8 cellular contexts compared by ENCODE assay signal in genomic region chr10:61901829-61902447, GRCh38. TPM values are rescaled to one million over a fixed set of nuclear protein-coding genes. Genes with fewer than 3 reads are reported as not detected.
DNase-seq lines count a peak whose midpoint lies in the region; ATAC-seq and TF ChIP-seq lines count a peak whose summit lies in the region.

No MANE protein-coding gene starts in this region.

- peaks cover 47% of the 10 kb centered on the region for H3K4me1 Mint-ChIP-seq in activated CD4-positive, alpha-beta T cell treated with anti-CD3 and anti-CD28 coated beads for 36 hours
- H3K4me1 Mint-ChIP-seq in naive thymus-derived CD8-positive, alpha-beta T cell = peaks cover 12 to 58% (median 48%) of the 10 kb centered on the region in 4 donors

- H3K4me3 ChIP-seq in SK-N-MC = peak overlapping the region; percentile 92
- peak overlapping the region; percentile 75 for H3K4me3 ChIP-seq in epithelial cell of proximal tubule (ENCODE audit: low read depth, low read length)

- no peak for ATAC-seq in activated CD4-positive, alpha-beta T cell treated with anti-CD3 and anti-CD28 coated beads for 36 hours
- no peak for ATAC-seq in naive thymus-derived CD8-positive, alpha-beta T cell
- no peak for ATAC-seq in HG03039 (IDR thresholded peaks at IDR 0.05; ENCODE audit: unreplicated experiment)
- ATAC-seq in GM19397 (IDR thresholded peaks at IDR 0.05; ENCODE audit: unreplicated experiment) = no peak

- H3K9ac ChIP-seq in SK-N-MC (ENCODE audit: insufficient read length) = peak overlapping the region; percentile 69

- no peaks in the 10 kb centered on the region for H3K27me3 Mint-ChIP-seq in activated CD4-positive, alpha-beta T cell treated with anti-CD3 and anti-CD28 coated beads for 36 hours
- H3K27me3 Mint-ChIP-seq in naive thymus-derived CD8-positive, alpha-beta T cell = peaks cover 0 to 4% (median 0%) of the 10 kb centered on the region in 5 donors

- H3K9me3 Mint-ChIP-seq in activated CD4-positive, alpha-beta T cell treated with anti-CD3 and anti-CD28 coated beads for 36 hours (ENCODE audit: low read depth) = no peaks in the 10 kb centered on the region
- no peaks in the 10 kb centered on the region for H3K9me3 Mint-ChIP-seq in naive thymus-derived CD8-positive, alpha-beta T cell

- intact Hi-C loops in activated CD4-positive, alpha-beta T cell treated with anti-CD3 and anti-CD28 coated beads for 36 hours (cut with DNase I, micrococcal nuclease) = loop anchor here (1.0 to 5.0 kb wide), 9 partner anchors 63 to 1995 kb away; partner anchors contain the start of genes EGR2 (in 2 of the 2), CCDC6 (in 1 of the 2) and NRBF2 (in 1 of the 2)

- H3K27ac Mint-ChIP-seq in activated CD4-positive, alpha-beta T cell treated with anti-CD3 and anti-CD28 coated beads for 36 hours = peak overlapping the region; percentile 100
- H3K27ac Mint-ChIP-seq in naive thymus-derived CD8-positive, alpha-beta T cell = peak overlapping the region; percentile 85 to 99 (median 94)

- H3K4me3 Mint-ChIP-seq in activated CD4-positive, alpha-beta T cell treated with anti-CD3 and anti-CD28 coated beads for 36 hours = peak overlapping the region; percentile 94
- peak overlapping the region; percentile 83 to 96 (median 91) for H3K4me3 Mint-ChIP-seq in naive thymus-derived CD8-positive, alpha-beta T cell

- H3K27ac ChIP-seq in SK-N-MC = peak overlapping the region; percentile 81; the same call in 1 of the 2 replicates

- no peak for TF ChIP-seq CTCF in epithelial cell of proximal tubule (conservative IDR thresholded peaks at IDR 0.05; ENCODE audit: low read depth, low read length)

- H3K9me3 ChIP-seq in SK-N-MC (ENCODE audit: low read depth, low read length) = no peaks in the 10 kb centered on the region

- POLR2A ChIA-PET in activated CD4-positive, alpha-beta T cell treated with anti-CD3 and anti-CD28 coated beads for 36 hours (lab: Charles Lee) = interaction anchor here (0.7 to 6.5 kb wide), 15 partner anchors 32 to 1333 kb away, joined by 3 to 74 read pairs (median 8); no protein-coding TSS in a partner anchor
- POLR2A ChIA-PET in naive thymus-derived CD8-positive, alpha-beta T cell (lab: Charles Lee) = interaction anchor here (0.6 to 3.5 kb wide), 12 partner anchors 35 to 1453 kb away, joined by 3 to 24 read pairs (median 3); no protein-coding TSS in a partner anchor

- CTCF ChIA-PET in activated CD4-positive, alpha-beta T cell treated with anti-CD3 and anti-CD28 coated beads for 36 hours (lab: Charles Lee) = interaction anchor here (0.7 to 4.4 kb wide), 12 partner anchors 41 to 257 kb away, joined by 3 to 26 read pairs (median 4); no protein-coding TSS in a partner anchor

- peaks cover 28% of the 10 kb centered on the region for H3K36me3 Mint-ChIP-seq in activated CD4-positive, alpha-beta T cell treated with anti-CD3 and anti-CD28 coated beads for 36 hours (ENCODE audit: low read depth)
- no peaks in the 10 kb centered on the region for H3K36me3 Mint-ChIP-seq in naive thymus-derived CD8-positive, alpha-beta T cell

- no peaks in the 10 kb centered on the region for H3K36me3 ChIP-seq in SK-N-MC (ENCODE audit: insufficient read depth, low read length)

- DNase-seq in activated CD4-positive, alpha-beta T cell treated with anti-CD3 and anti-CD28 coated beads for 36 hours = no peak
- no peak for DNase-seq in activated CD4-positive, alpha-beta T cell treated with anti-CD3 and anti-CD28 coated beads for 1 hour
- no peak for DNase-seq in SK-N-MC (ENCODE audit: low read depth, low spot score)
- DNase-seq in epithelial cell of proximal tubule (ENCODE audit: low read depth) = no peak
- peak in 1 of 10 donors; percentile 59 for DNase-seq in naive thymus-derived CD8-positive, alpha-beta T cell
- DNase-seq in NCI-H2029 treated with DMSO at 0.1 percent for 48 hours (lab: John Stamatoyannopoulos, UW) = no peak

RNA-seq across cellular contexts. Expression of gene ARID5B, which starts 0.4 kb away (rescaled TPM):
- 100 to 1,000 TPM in 1 of 2 experiments, 10 to 100 TPM in 1; 73.8 to 106 TPM for total RNA-seq in activated CD4-positive, alpha-beta T cell treated with anti-CD3 and anti-CD28 coated beads for 36 hours
- 16.5 and 22.8 TPM in 2 replicates for total RNA-seq in epithelial cell of proximal tubule
- total RNA-seq in naive thymus-derived CD8-positive, alpha-beta T cell = 10 to 100 TPM in 1 of 2 experiments, 1 to 10 TPM in 1; 9.6 to 12.4 TPM
- 10 to 100 TPM; 12.6 to 22.5 (median 16.2) TPM for polyA plus RNA-seq in naive thymus-derived CD8-positive, alpha-beta T cell
